Comparison of ENCODE assay signal across 7 cellular contexts in genomic region chr6:20277724-20278123, GRCh38.
DNase-seq lines count a peak whose midpoint lies in the region; ATAC-seq and TF ChIP-seq lines count a peak whose summit lies in the region.
"Not testable (repeated sequence)": the region's sequence is repeated elsewhere in the genome, so short reads cannot be mapped to it uniquely, and the experiment has no call there.

No MANE protein-coding gene starts in this region.

- not testable (repeated sequence) for H4K5ac ChIP-seq in mesendoderm (ENCODE audit: low read length)

- WGBS in endodermal cell (ENCODE audit: insufficient coverage in 1 of 2, insufficient read length in 1 of 2), 2 experiments = 89% methylated on average over 4 of the region's 6 CpGs; no CpG with 5 or more reads in 1 of the 2 experiments
- no CpG with 5 or more reads among the region's 6 CpGs for WGBS in mesendoderm (ENCODE audit: extremely low coverage, insufficient coverage, low lambda C conversion rate)

- not testable (repeated sequence) for H3K18ac ChIP-seq in mesendoderm (ENCODE audit: low read length)

- not testable (repeated sequence) for H3K36me3 Mint-ChIP-seq in GM23338 (ENCODE audit: low read depth); activated CD4-positive, alpha-beta T cell treated with anti-CD3 and anti-CD28 coated beads, Interleukin-2, amount 10 ng/mL, durations not matched to agents 24 days and 14 days (ENCODE audit: low read depth); endodermal cell (ENCODE audit: low read depth)

- H3K4ac ChIP-seq in mesendoderm (ENCODE audit: low read depth, low read length) = not testable (repeated sequence)

- not testable (repeated sequence) for H3F3A ChIP-seq in GM23338 (replicated peaks; ENCODE audit: low read depth)

- H3K27me3 ChIP-seq in BLaER1 treated with 17β-estradiol and CSF1 and Interleukin-3, amounts not matched to agents 10 nM and 100 nM; GM23338 (ENCODE audit: insufficient read depth); endodermal cell (ENCODE audit: control insufficient read depth, insufficient read depth, low read length, poor library complexity, severe bottlenecking); mesendoderm (ENCODE audit: insufficient read depth, low read length, poor library complexity): not testable (repeated sequence)

- not testable (repeated sequence) for H4K20me1 ChIP-seq in BLaER1 treated with 17β-estradiol and CSF1 and Interleukin-3, amounts not matched to agents 10 nM and 100 nM; GM23338 (replicated peaks; ENCODE audit: insufficient read depth)

- H3K9me2 ChIP-seq in GM23338 (ENCODE audit: insufficient read depth) = not testable (repeated sequence)

- peaks cover 0 to 12% (median 7%) of the 10 kb centered on the region in 11 experiments; a peak in 15 of 22 replicates for H3K9me3 ChIP-seq in BLaER1 treated with 17β-estradiol and CSF1 and Interleukin-3, amounts not matched to agents 10 nM and 100 nM (replicated peaks in 1 of 11)
- not testable (repeated sequence) for H3K9me3 ChIP-seq in endodermal cell (ENCODE audit: control insufficient read depth, low read length)

- H3K9me3 Mint-ChIP-seq in GM23338 = not testable (repeated sequence)
- peaks cover 11% of the 10 kb centered on the region for H3K9me3 Mint-ChIP-seq in activated CD4-positive, alpha-beta T cell treated with anti-CD3 and anti-CD28 coated beads, Interleukin-2, amount 10 ng/mL, durations not matched to agents 24 days and 14 days
- H3K9me3 Mint-ChIP-seq in endodermal cell = peaks cover 20% of the 10 kb centered on the region

- not testable (repeated sequence) for H2AK5ac ChIP-seq in mesendoderm (ENCODE audit: low read length)

- intact Hi-C loops in activated CD4-positive, alpha-beta T cell treated with anti-CD3 and anti-CD28 coated beads, Interleukin-2, amount 10 ng/mL, durations not matched to agents 24 days and 14 days (cut with micrococcal nuclease) = not testable (repeated sequence)

- not testable (repeated sequence) for H2BK120ac ChIP-seq in mesendoderm (ENCODE audit: low read depth, low read length)

- not testable (repeated sequence) for H3K4me3 Mint-ChIP-seq in GM23338; activated CD4-positive, alpha-beta T cell treated with anti-CD3 and anti-CD28 coated beads, Interleukin-2, amount 10 ng/mL, durations not matched to agents 24 days and 14 days; endodermal cell

- H3K4me2 ChIP-seq in BLaER1 treated with 17β-estradiol and CSF1 and Interleukin-3, amounts not matched to agents 10 nM and 100 nM = peak overlapping the region in 7 of 11 experiments; percentile 14 to 81 (median 59); a peak in 11 of 22 replicates
- H3K4me2 ChIP-seq in GM23338; mesendoderm (ENCODE audit: low read length): not testable (repeated sequence)

- not testable (repeated sequence) for H3K27ac Mint-ChIP-seq in GM23338; activated CD4-positive, alpha-beta T cell treated with anti-CD3 and anti-CD28 coated beads, Interleukin-2, amount 10 ng/mL, durations not matched to agents 24 days and 14 days; endodermal cell

- not testable (repeated sequence) for H3K56ac ChIP-seq in mesendoderm (ENCODE audit: low read length)

- H2AFZ ChIP-seq in GM23338 = peak overlapping the region; percentile 52; the same call in 1 of the 2 replicates

- peaks cover 18 to 31% (median 27%) of the 10 kb centered on the region in 10 experiments for H3K4me1 ChIP-seq in BLaER1 treated with 17β-estradiol and CSF1 and Interleukin-3, amounts not matched to agents 10 nM and 100 nM
- not testable (repeated sequence) for H3K4me1 ChIP-seq in GM23338 (ENCODE audit: insufficient read depth); endodermal cell (ENCODE audit: control insufficient read depth, insufficient read depth, low read length); mesendoderm (ENCODE audit: control insufficient read depth, low read depth, low read length)

- H3K9ac ChIP-seq in BLaER1 treated with 17β-estradiol and CSF1 and Interleukin-3, amounts not matched to agents 10 nM and 100 nM; endodermal cell (ENCODE audit: extremely low read depth, low read length, poor library complexity, severe bottlenecking); mesendoderm (ENCODE audit: low read length): not testable (repeated sequence)

- not testable (repeated sequence) for DNase-seq in GM23338 (ENCODE audit: low spot score)
- DNase-seq in NCI-H69 (lab: John Stamatoyannopoulos, UW) = peak; percentile 26
- peak; percentile 29 for DNase-seq in UCSD-AML1 (lab: John Stamatoyannopoulos, UW; ENCODE audit: unreplicated experiment)
- peak; percentile 44 for DNase-seq in activated CD4-positive, alpha-beta T cell treated with anti-CD3 and anti-CD28 coated beads, Interleukin-2, amount 10 ng/mL, durations not matched to agents 24 days and 14 days
- peak; percentile 59 for DNase-seq in endodermal cell
- peak; percentile 31 for DNase-seq in mesendoderm

- H3K4me1 Mint-ChIP-seq in GM23338 (peaks cover 17% of the 10 kb centered on the region), endodermal cell (peaks cover 43% of the 10 kb centered on the region)
- H3K4me1 Mint-ChIP-seq in activated CD4-positive, alpha-beta T cell treated with anti-CD3 and anti-CD28 coated beads, Interleukin-2, amount 10 ng/mL, durations not matched to agents 24 days and 14 days = not testable (repeated sequence)

- not testable (repeated sequence) for H3K23ac ChIP-seq in mesendoderm (ENCODE audit: low read length)

- H3K4me3 ChIP-seq in BLaER1 treated with 17β-estradiol and CSF1 and Interleukin-3, amounts not matched to agents 10 nM and 100 nM; GM23338; endodermal cell (ENCODE audit: low read length); mesendoderm (ENCODE audit: low read length): not testable (repeated sequence)

- TF ChIP-seq CTCF in GM23338 (conservative IDR thresholded peaks at IDR 0.05; ENCODE audit: low read depth in 2 of 2); endodermal cell (conservative IDR thresholded peaks at IDR 0.05): not testable (repeated sequence)

- H3K79me1 ChIP-seq in mesendoderm (ENCODE audit: low read length) = not testable (repeated sequence)

- H3K27ac ChIP-seq in BLaER1 treated with 17β-estradiol and CSF1 and Interleukin-3, amounts not matched to agents 10 nM and 100 nM; GM23338 (ENCODE audit: low read depth); endodermal cell (ENCODE audit: low read depth, low read length); mesendoderm (ENCODE audit: low read depth, low read length): not testable (repeated sequence)

- not testable (repeated sequence) for H4K8ac ChIP-seq in mesendoderm (ENCODE audit: low read depth, low read length)

- not testable (repeated sequence) for H3K27me3 Mint-ChIP-seq in GM23338 (ENCODE audit: insufficient read depth, low read depth, poor library complexity); endodermal cell (ENCODE audit: insufficient read depth)
- H3K27me3 Mint-ChIP-seq in activated CD4-positive, alpha-beta T cell treated with anti-CD3 and anti-CD28 coated beads, Interleukin-2, amount 10 ng/mL, durations not matched to agents 24 days and 14 days = peaks cover 33% of the 10 kb centered on the region

- not testable (repeated sequence) for H3K79me2 ChIP-seq in GM23338 (replicated peaks; ENCODE audit: insufficient read depth); mesendoderm (ENCODE audit: control insufficient read depth, insufficient read depth, low read length)

- H2BK5ac ChIP-seq in mesendoderm (ENCODE audit: low read length) = not testable (repeated sequence)

- H3K36me3 ChIP-seq in BLaER1 treated with 17β-estradiol and CSF1 and Interleukin-3, amounts not matched to agents 10 nM and 100 nM; GM23338 (ENCODE audit: insufficient read depth); endodermal cell (ENCODE audit: control insufficient read depth, insufficient read depth, low read length); mesendoderm (ENCODE audit: control insufficient read depth, insufficient read depth, low read length): not testable (repeated sequence)

- H2BK15ac ChIP-seq in mesendoderm (replicated peaks; ENCODE audit: low read depth) = not testable (repeated sequence)

- not testable (repeated sequence) for ATAC-seq in GM23338
